25 cellular contexts compared by ENCODE assay signal in the genomic region with DNA sequence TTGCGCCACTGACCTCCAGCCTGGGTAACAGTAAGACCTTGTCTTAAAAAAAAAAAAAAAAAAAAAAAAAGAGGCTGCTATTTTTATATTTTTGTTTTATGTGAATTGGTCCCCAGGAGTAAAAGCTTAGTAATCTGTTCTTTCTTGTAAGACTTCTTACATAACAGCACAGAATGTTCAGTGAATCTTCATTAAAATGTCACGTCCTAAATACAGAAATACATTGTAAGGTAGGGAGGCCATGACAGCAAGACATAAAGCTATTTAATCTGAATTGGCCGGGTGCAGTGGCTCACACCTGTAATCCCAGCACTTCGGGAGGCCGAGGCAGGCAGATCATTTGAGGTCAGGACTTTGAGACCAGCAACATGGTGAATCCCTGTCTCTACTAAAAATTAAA.
A peak's percentile ranks its signal among the peaks of the same experiment; 100 is the strongest.
DNase-seq lines count a peak whose midpoint lies in the region; ATAC-seq and TF ChIP-seq lines count a peak whose summit lies in the region.
"Had no signal": no experiment of that assay in that cellular context is flagged by ENCODE, and none has a peak within 500 bp of the region (broad histone marks: within the 10 kb centered on the region; RNA-seq: fewer than 3 reads in every experiment).

No MANE protein-coding gene starts in this region.

- H3K18ac ChIP-seq in H9 (ENCODE audit: insufficient read length, low read depth, low read length): no peak overlapping the region

- TF ChIP-seq CTCF in dorsolateral prefrontal cortex (IDR thresholded peaks at IDR 0.05 in 54 of 56, conservative IDR thresholded peaks at IDR 0.05 in 2 of 56; ENCODE audit: low read depth in 1 of 56, partially characterized antibody in 56 of 56): no peak
- TF ChIP-seq CTCF in sigmoid colon (IDR thresholded peaks at IDR 0.05): no peak
- no peak for TF ChIP-seq CTCF in H9 (conservative IDR thresholded peaks at IDR 0.05)

- no peak for DNase-seq in activated CD4-positive, alpha-beta T cell treated with anti-CD3 and anti-CD28 coated beads for 36 hours
- no peak for DNase-seq in activated CD4-positive, alpha-beta T cell treated with anti-CD3 and anti-CD28 coated beads, Interleukin-2, amount 50 U/mL, for 4 hours
- DNase-seq in dorsolateral prefrontal cortex (no peak), memory B cell (ENCODE audit: low spot score in 2 of 2) (no peak), sigmoid colon (no peak), H9 (no peak), D341Med (ENCODE audit: low spot score) (no peak)
- no peak for DNase-seq in activated naive CD8-positive, alpha-beta T cell treated with anti-CD3 and anti-CD28 coated beads, Interleukin-2, amount 50 U/mL, for 24 hours
- DNase-seq: ACHN; AML-193; BE2C; Calu3; CD4-positive, alpha-beta T cell; COR-L47; DMS153; DND-41; GDM1; GM23248; H7 had no signal

- H3K9me3 Mint-ChIP-seq in activated CD4-positive, alpha-beta T cell treated with anti-CD3 and anti-CD28 coated beads for 36 hours (ENCODE audit: low read depth): no peaks in the 10 kb centered on the region
- no peaks in the 10 kb centered on the region for H3K9me3 Mint-ChIP-seq in memory B cell
- no peaks in the 10 kb centered on the region for H3K9me3 Mint-ChIP-seq in H9
- no peaks in the 10 kb centered on the region for H3K9me3 Mint-ChIP-seq in activated naive CD8-positive, alpha-beta T cell treated with anti-CD3 and anti-CD28 coated beads, Interleukin-2, amount 50 U/mL, for 24 hours
- H3K9me3 Mint-ChIP-seq: CD4-positive, alpha-beta T cell had no signal

- H3K4me2 ChIP-seq in H9 (ENCODE audit: insufficient read depth, insufficient read length, low read length): no peak overlapping the region
- H3K4me2 ChIP-seq: A549; BLaER1 treated with 17β-estradiol and CSF1 and Interleukin-3, amounts not matched to agents 10 nM and 100 nM had no signal

- no peaks in the 10 kb centered on the region for H3K23me2 ChIP-seq in H9 (ENCODE audit: insufficient read length, low read depth, low read length, poor library complexity, severe bottlenecking)

- intact Hi-C loops in activated CD4-positive, alpha-beta T cell treated with anti-CD3 and anti-CD28 coated beads for 36 hours (cut with DNase I, micrococcal nuclease): no loop called here
- intact Hi-C loops in dorsolateral prefrontal cortex (cut with DNase I): no loop called here
- intact Hi-C loops in sigmoid colon (cut with DNase I): no loop called here

- no peaks in the 10 kb centered on the region for H3K79me2 ChIP-seq in H9 (ENCODE audit: insufficient read depth, low read length)

- H2BK5ac ChIP-seq in H9 (ENCODE audit: insufficient read length, low read length): no peak overlapping the region

- CTCF ChIA-PET in activated CD4-positive, alpha-beta T cell treated with anti-CD3 and anti-CD28 coated beads for 36 hours (lab: Charles Lee): no interaction called here

- no peak overlapping the region for H3K56ac ChIP-seq in H9 (ENCODE audit: insufficient read length, low read depth, low read length)

- H3K4me3 ChIP-seq in dorsolateral prefrontal cortex (no peak overlapping the region), sigmoid colon (no peak overlapping the region)
- H3K4me3 ChIP-seq: A549; BLaER1 treated with 17β-estradiol and CSF1 and Interleukin-3, amounts not matched to agents 10 nM and 100 nM; GM12878; GM23248 had no signal

- WGBS in sigmoid colon, 2 donors: 97 to 98% methylated on average over 5 of the region's 5 CpGs
- no CpG with 5 or more reads among the region's 5 CpGs for WGBS in H9 (ENCODE audit: extremely low coverage, insufficient read length, low lambda C conversion rate)

- H3K4me3 Mint-ChIP-seq in activated CD4-positive, alpha-beta T cell treated with anti-CD3 and anti-CD28 coated beads for 36 hours: no peak overlapping the region
- H3K4me3 Mint-ChIP-seq in memory B cell: no peak overlapping the region
- H3K4me3 Mint-ChIP-seq in H9: no peak overlapping the region
- no peak overlapping the region for H3K4me3 Mint-ChIP-seq in activated naive CD8-positive, alpha-beta T cell treated with anti-CD3 and anti-CD28 coated beads, Interleukin-2, amount 50 U/mL, for 24 hours
- H3K4me3 Mint-ChIP-seq: CD14-positive monocyte; CD4-positive, alpha-beta T cell had no signal

- no peak overlapping the region for H2AFZ ChIP-seq in H9 (ENCODE audit: low read length)
- H2AFZ ChIP-seq: GM23248 had no signal

- no peak for ATAC-seq in activated CD4-positive, alpha-beta T cell treated with anti-CD3 and anti-CD28 coated beads for 36 hours
- no peak for ATAC-seq in memory B cell (ENCODE audit: low read depth)
- ATAC-seq in activated naive CD8-positive, alpha-beta T cell treated with anti-CD3 and anti-CD28 coated beads, Interleukin-2, amount 50 U/mL, for 24 hours: no peak
- ATAC-seq: A549, GM12878, HCT116 had no signal

- H4K5ac ChIP-seq in H9 (ENCODE audit: insufficient read length, low read depth, low read length): no peak overlapping the region

- H3K4me1 Mint-ChIP-seq in activated CD4-positive, alpha-beta T cell treated with anti-CD3 and anti-CD28 coated beads for 36 hours: peaks cover 19% of the 10 kb centered on the region
- H3K4me1 Mint-ChIP-seq in memory B cell (peaks cover 11% of the 10 kb centered on the region), H9 (peaks cover 10 to 16% of the 10 kb centered on the region in 2 experiments)
- peaks cover 18% of the 10 kb centered on the region for H3K4me1 Mint-ChIP-seq in activated naive CD8-positive, alpha-beta T cell treated with anti-CD3 and anti-CD28 coated beads, Interleukin-2, amount 50 U/mL, for 24 hours

- no peak overlapping the region for H3K14ac ChIP-seq in H9 (ENCODE audit: insufficient read depth, low read length)

- no peak overlapping the region for H3K23ac ChIP-seq in H9 (ENCODE audit: insufficient read length, low read depth, low read length)

- no peaks in the 10 kb centered on the region for H4K20me1 ChIP-seq in H9 (ENCODE audit: control insufficient read depth, insufficient read depth, insufficient read length)

- H4K8ac ChIP-seq in H9 (replicated peaks; ENCODE audit: insufficient read length, low read depth, low read length): no peak overlapping the region

- no peak overlapping the region for H3K9ac ChIP-seq in H9 (ENCODE audit: extremely low read depth, insufficient read length, low read length)
- H3K9ac ChIP-seq: BLaER1 treated with 17β-estradiol and CSF1 and Interleukin-3, amounts not matched to agents 10 nM and 100 nM; GM23248 had no signal

- H3K27me3 Mint-ChIP-seq in activated CD4-positive, alpha-beta T cell treated with anti-CD3 and anti-CD28 coated beads for 36 hours: no peaks in the 10 kb centered on the region
- H3K27me3 Mint-ChIP-seq in memory B cell: no peaks in the 10 kb centered on the region
- H3K27me3 Mint-ChIP-seq in H9 (ENCODE audit: low read depth): no peaks in the 10 kb centered on the region
- no peaks in the 10 kb centered on the region for H3K27me3 Mint-ChIP-seq in activated naive CD8-positive, alpha-beta T cell treated with anti-CD3 and anti-CD28 coated beads, Interleukin-2, amount 50 U/mL, for 24 hours
- H3K27me3 Mint-ChIP-seq: CD4-positive, alpha-beta T cell had no signal

- no peak overlapping the region for H2AK5ac ChIP-seq in H9 (ENCODE audit: insufficient read length, low read length)

- H2BK120ac ChIP-seq in H9 (ENCODE audit: low read depth, low read length, poor library complexity, severe bottlenecking): no peak overlapping the region

- POLR2A ChIA-PET in activated CD4-positive, alpha-beta T cell treated with anti-CD3 and anti-CD28 coated beads for 36 hours (lab: Charles Lee): no interaction called here

- no peak overlapping the region for H4K91ac ChIP-seq in H9 (ENCODE audit: insufficient read length, low read depth, low read length)

- H3K79me1 ChIP-seq in H9 (ENCODE audit: insufficient read depth, low read depth, low read length, poor library complexity, severe bottlenecking): no peaks in the 10 kb centered on the region

- H3K27me3 ChIP-seq in dorsolateral prefrontal cortex (no peaks in the 10 kb centered on the region), sigmoid colon (no peaks in the 10 kb centered on the region), H9 (ENCODE audit: insufficient read depth, low read length) (no peaks in the 10 kb centered on the region)
- H3K27me3 ChIP-seq: BE2C; BLaER1 treated with 17β-estradiol and CSF1 and Interleukin-3, amounts not matched to agents 10 nM and 100 nM had no signal

- H3K27ac ChIP-seq in dorsolateral prefrontal cortex: peak overlapping the region in 42 of 59 donors; percentile 7 to 78 (median 57)
- H3K27ac ChIP-seq in sigmoid colon: peak overlapping the region in 3 of 4 donors; percentile 8 to 66 (median 41)
- no peak overlapping the region for H3K27ac ChIP-seq in H9 (ENCODE audit: insufficient read length, low read depth, low read length)
- H3K27ac ChIP-seq: 22Rv1; A549; BLaER1 treated with 17β-estradiol and CSF1 and Interleukin-3, amounts not matched to agents 10 nM and 100 nM; GM23248 had no signal

- H3K36me3 ChIP-seq in sigmoid colon: no peaks in the 10 kb centered on the region

- peaks cover 0 to 35% (median 27%) of the 10 kb centered on the region in 4 donors for H3K4me1 ChIP-seq in sigmoid colon
- H3K4me1 ChIP-seq in H9 (ENCODE audit: insufficient read depth, low read length): no peaks in the 10 kb centered on the region

- H3K9me3 ChIP-seq in sigmoid colon (no peaks in the 10 kb centered on the region), H9 (ENCODE audit: control insufficient read depth, low read depth, low read length) (no peaks in the 10 kb centered on the region)
- H3K9me3 ChIP-seq: A549; BE2C; BLaER1 treated with 17β-estradiol and CSF1 and Interleukin-3, amounts not matched to agents 10 nM and 100 nM had no signal

- no peak overlapping the region for H2BK12ac ChIP-seq in H9 (ENCODE audit: insufficient read length, low read depth, low read length)

- no peak overlapping the region for H3T11ph ChIP-seq in H9 (ENCODE audit: low read length)

- H3K36me3 Mint-ChIP-seq in activated CD4-positive, alpha-beta T cell treated with anti-CD3 and anti-CD28 coated beads for 36 hours (ENCODE audit: low read depth): peaks cover 18% of the 10 kb centered on the region
- H3K36me3 Mint-ChIP-seq in memory B cell (peaks cover 9% of the 10 kb centered on the region), H9 (ENCODE audit: insufficient read depth in 1 of 3, low read depth in 3 of 3) (peaks cover 2 to 8% (median 8%) of the 10 kb centered on the region in 3 experiments; a peak in 5 of 7 replicates)
- H3K36me3 Mint-ChIP-seq in activated naive CD8-positive, alpha-beta T cell treated with anti-CD3 and anti-CD28 coated beads, Interleukin-2, amount 50 U/mL, for 24 hours (ENCODE audit: low read depth): peaks cover 17% of the 10 kb centered on the region

- H3K4ac ChIP-seq in H9 (ENCODE audit: low read depth, low read length): no peak overlapping the region

- peak in 1 of 4 donors; percentile 70 for TF ChIP-seq EP300 in sigmoid colon (IDR thresholded peaks at IDR 0.05)

- peak overlapping the region; percentile 19 for H3K27ac Mint-ChIP-seq in activated CD4-positive, alpha-beta T cell treated with anti-CD3 and anti-CD28 coated beads for 36 hours
- H3K27ac Mint-ChIP-seq in memory B cell (peak overlapping the region; percentile 58), H9 (no peak overlapping the region; a peak in 1 of 7 replicates)
- H3K27ac Mint-ChIP-seq in activated naive CD8-positive, alpha-beta T cell treated with anti-CD3 and anti-CD28 coated beads, Interleukin-2, amount 50 U/mL, for 24 hours: no peak overlapping the region
- H3K27ac Mint-ChIP-seq: CD4-positive, alpha-beta T cell had no signal

- H2BK20ac ChIP-seq in H9 (ENCODE audit: low read depth, low read length, poor library complexity, severe bottlenecking): no peak overlapping the region

- TF ChIP-seq POLR2A in sigmoid colon (IDR thresholded peaks at IDR 0.05): no peak

- no peak overlapping the region for H2BK15ac ChIP-seq in H9 (ENCODE audit: low read depth, low read length)

Comparison
In these comparisons a context has a peak if more than half of its experiments do, and no peak if none do; other contexts are left out.
1. H3K27ac Mint-ChIP-seq: peak in activated CD4-positive, alpha-beta T cell treated with anti-CD3 and anti-CD28 coated beads for 36 hours (single experiment) and memory B cell (single experiment); none in H9 (0 of 3) and activated naive CD8-positive, alpha-beta T cell treated with anti-CD3 and anti-CD28 coated beads, Interleukin-2, amount 50 U/mL, for 24 hours (single experiment).